Comparison of ENCODE assay signal across 36 cellular contexts in genomic region chr17:58538801-58539410, GRCh38. TPM values are rescaled to one million over a fixed set of nuclear protein-coding genes. Genes with fewer than 3 reads are reported as not detected.
A peak's percentile ranks its signal among the peaks of the same experiment; 100 is the strongest.
DNase-seq lines count a peak whose midpoint lies in the region; ATAC-seq lines count a peak whose summit lies in the region.
"Had no signal": no experiment of that assay in that cellular context is flagged by ENCODE, and none has a peak within 500 bp of the region (broad histone marks: within the 10 kb centered on the region; RNA-seq: fewer than 3 reads in every experiment).

No MANE protein-coding gene starts in this region.

- no peaks in the 10 kb centered on the region for H3K36me3 Mint-ChIP-seq in T-helper 17 cell (ENCODE audit: low read depth)
- H3K36me3 Mint-ChIP-seq in CD4-positive, alpha-beta memory T cell, result no peaks in the 10 kb centered on the region
- H3K36me3 Mint-ChIP-seq: activated naive CD8-positive, alpha-beta T cell treated with anti-CD3 and anti-CD28 coated beads for 36 hours had no signal

- H3K9me3 ChIP-seq in right cardiac atrium (ENCODE audit: control insufficient read depth, low read length) (no peaks in the 10 kb centered on the region), T-helper 17 cell (ENCODE audit: control insufficient read depth, low read length, poor library complexity, severe bottlenecking) (no peaks in the 10 kb centered on the region)
- no peaks in the 10 kb centered on the region for H3K9me3 ChIP-seq in CD4-positive, alpha-beta memory T cell (ENCODE audit: control insufficient read depth in 1 of 2, low read length in 2 of 2)
- H3K9me3 ChIP-seq: BLaER1 treated with 17β-estradiol and CSF1 and Interleukin-3, amounts not matched to agents 10 nM and 100 nM; HAP-1; thoracic aorta had no signal

- no peaks in the 10 kb centered on the region for H3K36me3 ChIP-seq in CD4-positive, alpha-beta memory T cell (ENCODE audit: insufficient read depth, low read length)
- H3K36me3 ChIP-seq: BLaER1 treated with 17β-estradiol and CSF1 and Interleukin-3, amounts not matched to agents 10 nM and 100 nM; HAP-1; thoracic aorta had no signal

- H3K4me3 ChIP-seq in right cardiac atrium (ENCODE audit: low read length), result no peak overlapping the region
- no peak overlapping the region for H3K4me3 ChIP-seq in CD4-positive, alpha-beta memory T cell (ENCODE audit: low read length in 2 of 2)
- H3K4me3 ChIP-seq: BLaER1 treated with 17β-estradiol and CSF1 and Interleukin-3, amounts not matched to agents 10 nM and 100 nM; HAP-1; thoracic aorta had no signal

- no peak overlapping the region for H3K27ac Mint-ChIP-seq in T-helper 17 cell
- no peak overlapping the region for H3K27ac Mint-ChIP-seq in CD4-positive, alpha-beta memory T cell
- H3K27ac Mint-ChIP-seq: activated B cell treated with CpG ODN at 0.5 μM for 24 hours; activated CD4-positive, alpha-beta T cell treated with anti-CD3 and anti-CD28 coated beads, Interleukin-2, amount 10 ng/mL, durations not matched to agents 7 days and 5 days; activated naive CD8-positive, alpha-beta T cell treated with anti-CD3 and anti-CD28 coated beads for 36 hours; stimulated activated naive CD8-positive, alpha-beta T cell treated with anti-CD3 and anti-CD28 coated beads, Interleukin-15, Interleukin-2, amounts not matched to agents 100 ng/mL and 50 ng/mL, for 24 hours had no signal

- CTCF ChIA-PET in CD4-positive, alpha-beta memory T cell (lab: Charles Lee; ENCODE audit: partially characterized antibody), result interaction anchor here (1.3 kb wide), 1 partner anchor 22 kb away, joined by 3 read pairs; no protein-coding TSS in a partner anchor

- peak overlapping the region; percentile 69 for H3K27ac ChIP-seq in right cardiac atrium (ENCODE audit: low read length)
- H3K27ac ChIP-seq in CD4-positive, alpha-beta memory T cell (ENCODE audit: low read depth, low read length), result no peak overlapping the region
- H3K27ac ChIP-seq: 22Rv1; BLaER1 treated with 17β-estradiol and CSF1 and Interleukin-3, amounts not matched to agents 10 nM and 100 nM; HL-60 had no signal

- no peaks in the 10 kb centered on the region for H3K27me3 ChIP-seq in right cardiac atrium (ENCODE audit: control insufficient read depth, insufficient read depth)
- no peaks in the 10 kb centered on the region for H3K27me3 ChIP-seq in CD4-positive, alpha-beta memory T cell (ENCODE audit: insufficient read depth, low read length)

- H3K4me1 Mint-ChIP-seq in T-helper 17 cell, result peaks cover 2% of the 10 kb centered on the region
- H3K4me1 Mint-ChIP-seq in CD4-positive, alpha-beta memory T cell, result no peaks in the 10 kb centered on the region
- H3K4me1 Mint-ChIP-seq: activated B cell treated with CpG ODN at 0.5 μM for 24 hours; activated CD4-positive, alpha-beta T cell treated with anti-CD3 and anti-CD28 coated beads, Interleukin-2, amount 10 ng/mL, durations not matched to agents 7 days and 5 days; activated naive CD8-positive, alpha-beta T cell treated with anti-CD3 and anti-CD28 coated beads for 36 hours had no signal

- DNase-seq in NCI-H1417 (lab: John Stamatoyannopoulos, UW) (peak in 2 of 3 experiments; percentile 22 to 52), NCI-H1417 treated with DMSO at 0.1 percent for 48 hours (lab: John Stamatoyannopoulos, UW) (no peak), NCI-H69 (lab: John Stamatoyannopoulos, UW) (peak; percentile 72), fibroblast of peridontal ligament (ENCODE audit: extremely low read depth) (peak; percentile 34), right cardiac atrium (peak in 1 of 3 donors; percentile 47), T-helper 17 cell (no peak), NCI-H748 treated with DMSO at 0.1 percent for 48 hours (lab: John Stamatoyannopoulos, UW) (no peak)
- no peak for DNase-seq in CD4-positive, alpha-beta memory T cell
- DNase-seq: activated B cell treated with CpG ODN at 0.5 μM for 24 hours; activated CD4-positive, alpha-beta T cell treated with anti-CD3 and anti-CD28 coated beads, Interleukin-2, amount 10 ng/mL, durations not matched to agents 7 days and 5 days; activated gamma-delta T cell; activated naive CD8-positive, alpha-beta T cell treated with anti-CD3 and anti-CD28 coated beads for 36 hours; activated T-cell treated with anti-CD3 and anti-CD28 coated beads, Interleukin-2, amount 50 U/mL, for 1 hour; aorta; central memory CD4-positive, alpha-beta T cell; COR-L47; dermis blood vessel endothelial cell; foreskin melanocyte; kidney glomerular epithelial cell; MM.1S; NCI-H2081 treated with DMSO at 0.1 percent for 48 hours; NCI-H446; SHP77 treated with DMSO at 0.1 percent for 48 hours; small intestine; stimulated activated CD4-positive, alpha-beta T cell treated with anti-CD3 and anti-CD28 coated beads, Interleukin-1b, Interleukin-23, amount 100 ng/mL, for 48 hours; stimulated activated CD8-positive, alpha-beta memory T cell treated with anti-CD3 and anti-CD28 coated beads, Interleukin-4, amount 100 ng/mL, for 48 hours had no signal

- H3K4me3 Mint-ChIP-seq in T-helper 17 cell, result no peak overlapping the region
- H3K4me3 Mint-ChIP-seq in CD4-positive, alpha-beta memory T cell, result no peak overlapping the region
- H3K4me3 Mint-ChIP-seq: activated B cell treated with CpG ODN at 0.5 μM for 24 hours; activated CD4-positive, alpha-beta T cell treated with anti-CD3 and anti-CD28 coated beads, Interleukin-2, amount 10 ng/mL, durations not matched to agents 7 days and 5 days; activated naive CD8-positive, alpha-beta T cell treated with anti-CD3 and anti-CD28 coated beads for 36 hours; stimulated activated naive CD8-positive, alpha-beta T cell treated with anti-CD3 and anti-CD28 coated beads, Interleukin-15, Interleukin-2, amounts not matched to agents 100 ng/mL and 50 ng/mL, for 24 hours had no signal

- peaks cover 20% of the 10 kb centered on the region for H3K4me1 ChIP-seq in right cardiac atrium (ENCODE audit: control insufficient read depth, insufficient read depth, low read length)
- H3K4me1 ChIP-seq in CD4-positive, alpha-beta memory T cell (ENCODE audit: insufficient read depth, low read length), result no peaks in the 10 kb centered on the region
- H3K4me1 ChIP-seq: HAP-1 had no signal

- 27% methylated on average over 6 of the region's 6 CpGs for WGBS in right cardiac atrium

- no peaks in the 10 kb centered on the region for H3K9me3 Mint-ChIP-seq in CD4-positive, alpha-beta memory T cell
- H3K9me3 Mint-ChIP-seq: activated B cell treated with CpG ODN at 0.5 μM for 24 hours; activated CD4-positive, alpha-beta T cell treated with anti-CD3 and anti-CD28 coated beads, Interleukin-2, amount 10 ng/mL, durations not matched to agents 7 days and 5 days; activated naive CD8-positive, alpha-beta T cell treated with anti-CD3 and anti-CD28 coated beads for 36 hours; nephron; stimulated activated naive CD8-positive, alpha-beta T cell treated with anti-CD3 and anti-CD28 coated beads, Interleukin-15, Interleukin-2, amounts not matched to agents 100 ng/mL and 50 ng/mL, for 24 hours had no signal

- intact Hi-C loops in right cardiac atrium (cut with DNase I), result no loop called here
- intact Hi-C loops in CD4-positive, alpha-beta memory T cell (cut with micrococcal nuclease), result no loop called here

- POLR2A ChIA-PET in CD4-positive, alpha-beta memory T cell (lab: Charles Lee; ENCODE audit: partially characterized antibody), result no interaction called here

- ATAC-seq in right cardiac atrium (peak; percentile 38 to 64), T-helper 17 cell (no peak)
- ATAC-seq: esophagus mucosa, Panc1 had no signal

- H3K27me3 Mint-ChIP-seq in T-helper 17 cell, result peaks cover 44% of the 10 kb centered on the region
- H3K27me3 Mint-ChIP-seq in CD4-positive, alpha-beta memory T cell, result peaks cover 0 to 5% of the 10 kb centered on the region in 2 donors

RNA-seq across cellular contexts. Expression of gene MTMR4, which starts 24.5 kb away (rescaled TPM):
- total RNA-seq in right cardiac atrium (10 to 100 TPM; 11.5 to 26.5 (median 23.5) TPM), T-helper 17 cell (10 to 100 TPM; 36.6 to 41.3 TPM)
- 8.5 TPM for polyA plus RNA-seq in right cardiac atrium
- total RNA-seq in CD4-positive, alpha-beta memory T cell, result 10 to 100 TPM; 60.4 to 65.7 TPM
- polyA plus RNA-seq in CD4-positive, alpha-beta memory T cell, result 10 to 100 TPM; 17.5 to 23.5 TPM

RNA-seq across cellular contexts. Expression of gene HSF5, which starts 50.7 kb away (rescaled TPM):
- total RNA-seq in right cardiac atrium (under 1 TPM in 3 of 4 donors, not detected in 1; 0.06 to 0.23 (median 0.08) TPM), T-helper 17 cell (1 to 10 TPM; 1.5 to 1.6 TPM)
- 0.02 TPM for polyA plus RNA-seq in right cardiac atrium
- 1 to 10 TPM; 2.1 to 2.4 TPM for total RNA-seq in CD4-positive, alpha-beta memory T cell
- 1 to 10 TPM in 1 of 2 donors, under 1 TPM in 1; 0.84 to 1.4 TPM for polyA plus RNA-seq in CD4-positive, alpha-beta memory T cell
- total RNA-seq: aorta, esophagus mucosa, osteocyte had no signal
- polyA plus RNA-seq: aorta had no signal

Comparison
In these comparisons a context has a peak if more than half of its experiments do, and no peak if none do; other contexts are left out.
1. DNase-seq: peak in NCI-H1417 (2 of 3), NCI-H69 (single experiment) and fibroblast of peridontal ligament (single experiment); none in NCI-H1417 treated with DMSO at 0.1 percent for 48 hours (single experiment), T-helper 17 cell (0 of 3), NCI-H748 treated with DMSO at 0.1 percent for 48 hours (single experiment) and CD4-positive, alpha-beta memory T cell (0 of 5).